ENCODE assay signal across 22 cellular contexts in genomic region chr18:13361422-13361821, GRCh38.
"Had no signal": no experiment of that assay in that cellular context is flagged by ENCODE, and none has a peak within 500 bp of the region (broad histone marks: within the 10 kb centered on the region; RNA-seq: fewer than 3 reads in every experiment).

No MANE protein-coding gene starts in this region.

- H3K27me3 ChIP-seq: adrenal gland, Peyer's patch had no signal

- H3K4me3 Mint-ChIP-seq: activated B cell treated with CpG ODN at 0.5 μM for 24 hours; activated CD4-positive, alpha-beta T cell treated with anti-CD3 and anti-CD28 coated beads, Interleukin-2, amount 10 ng/mL, durations not matched to agents 24 days and 14 days; activated naive CD8-positive, alpha-beta T cell treated with anti-CD3 and anti-CD28 coated beads, Interleukin-2, amount 10 ng/mL, durations not matched to agents 7 days and 5 days; T-helper 17 cell had no signal

- H3K36me3 Mint-ChIP-seq: activated naive CD8-positive, alpha-beta T cell treated with anti-CD3 and anti-CD28 coated beads, Interleukin-2, amount 10 ng/mL, durations not matched to agents 7 days and 5 days had no signal

- H3K4me3 ChIP-seq: adrenal gland, Peyer's patch had no signal

- H3K9me3 ChIP-seq: adrenal gland, Peyer's patch had no signal

- H3K9me3 Mint-ChIP-seq: activated B cell treated with CpG ODN at 0.5 μM for 24 hours had no signal

- DNase-seq: activated B cell treated with CpG ODN at 0.5 μM for 24 hours; activated CD4-positive, alpha-beta T cell treated with anti-CD3 and anti-CD28 coated beads for 1 hour; activated CD4-positive, alpha-beta T cell treated with anti-CD3 and anti-CD28 coated beads, Interleukin-2, amount 10 ng/mL, durations not matched to agents 24 days and 14 days; activated CD4-positive, alpha-beta T cell treated with anti-CD3 and anti-CD28 coated beads, Interleukin-2, amount 50 U/mL, for 48 hours; activated CD8-positive, alpha-beta memory T cell treated with anti-CD3 and anti-CD28 coated beads, Interleukin-2, amount 50 U/mL, for 48 hours; activated naive CD4-positive, alpha-beta T cell treated with anti-CD3 and anti-CD28 coated beads, Interleukin-2, amount 50 U/mL, for 16 hours; activated naive CD8-positive, alpha-beta T cell treated with anti-CD3 and anti-CD28 coated beads, Interleukin-2, amount 10 ng/mL, durations not matched to agents 7 days and 5 days; activated T-cell treated with anti-CD3 and anti-CD28 coated beads, Interleukin-2, amount 50 U/mL, for 1 hour; adrenal gland; anterior cingulate cortex; central memory CD4-positive, alpha-beta T cell; KG1; NCI-H1092 treated with DMSO at 0.1 percent for 48 hours; NCI-H1417 treated with DMSO at 0.1 percent for 48 hours; NCI-H1694; NCI-H2081; NCI-H446; NCI-H524; Peyer's patch; SIG-M5; T-helper 17 cell; T-helper 9 cell had no signal

- ATAC-seq: T-helper 17 cell had no signal

- H3K27me3 Mint-ChIP-seq: activated CD4-positive, alpha-beta T cell treated with anti-CD3 and anti-CD28 coated beads, Interleukin-2, amount 10 ng/mL, durations not matched to agents 24 days and 14 days; activated naive CD8-positive, alpha-beta T cell treated with anti-CD3 and anti-CD28 coated beads, Interleukin-2, amount 10 ng/mL, durations not matched to agents 7 days and 5 days; T-helper 17 cell had no signal

- H3K27ac ChIP-seq: adrenal gland, Peyer's patch had no signal

- H3K27ac Mint-ChIP-seq: activated B cell treated with CpG ODN at 0.5 μM for 24 hours; activated CD4-positive, alpha-beta T cell treated with anti-CD3 and anti-CD28 coated beads, Interleukin-2, amount 10 ng/mL, durations not matched to agents 24 days and 14 days; activated naive CD8-positive, alpha-beta T cell treated with anti-CD3 and anti-CD28 coated beads, Interleukin-2, amount 10 ng/mL, durations not matched to agents 7 days and 5 days; T-helper 17 cell had no signal

- H3K36me3 ChIP-seq: adrenal gland, Peyer's patch had no signal
